Comparison of ENCODE assay signal across 16 cellular contexts in genomic region chr18:68779169-68779568, GRCh38. TPM values are rescaled to one million over a fixed set of nuclear protein-coding genes. Genes with fewer than 3 reads are reported as not detected.
DNase-seq lines count a peak whose midpoint lies in the region; ATAC-seq and TF ChIP-seq lines count a peak whose summit lies in the region.
"Had no signal": no experiment of that assay in that cellular context is flagged by ENCODE, and none has a peak within 500 bp of the region (broad histone marks: within the 10 kb centered on the region; RNA-seq: fewer than 3 reads in every experiment).

No MANE protein-coding gene starts in this region.

- intact Hi-C loops in left lung (cut with DNase I), result no loop called here

- peak; percentile 44 for ATAC-seq in left lung
- ATAC-seq: activated CD4-positive, alpha-beta T cell treated with anti-CD3 and anti-CD28 coated beads for 36 hours; naive thymus-derived CD4-positive, alpha-beta T cell had no signal

- H3K27me3 ChIP-seq in left lung, result no peaks in the 10 kb centered on the region

- H3K4me1 ChIP-seq in left lung, result no peaks in the 10 kb centered on the region

- DNase-seq in GM03348 (ENCODE audit: low spot score), result peak; percentile 44
- peak; percentile 82 for DNase-seq in NOMO-1 treated with DMSO at 0.1 percent for 48 hours (lab: John Stamatoyannopoulos, UW; ENCODE audit: unreplicated experiment)
- peak; percentile 53 for DNase-seq in dedifferentiated amniotic fluid mesenchymal stem cell (ENCODE audit: extremely low spot score)
- DNase-seq in left lung, result no peak
- no peak for DNase-seq in GM19238 (ENCODE audit: insufficient read length, low spot score)
- no peak for DNase-seq in activated CD4-positive, alpha-beta T cell treated with anti-CD3 and anti-CD28 coated beads, Interleukin-2, amount 50 U/mL, for 1 hour
- DNase-seq in GM13977 (ENCODE audit: low spot score), result no peak
- DNase-seq in effector CD8-positive, alpha-beta T cell (lab: John Stamatoyannopoulos, UW), result no peak
- DNase-seq: activated CD4-positive, alpha-beta T cell treated with anti-CD3 and anti-CD28 coated beads for 36 hours; activated naive CD8-positive, alpha-beta T cell treated with anti-CD3 and anti-CD28 coated beads, Interleukin-2, amount 10 ng/mL, durations not matched to agents 7 days and 5 days; CD8-positive, alpha-beta memory T cell; Karpas-422; naive thymus-derived CD4-positive, alpha-beta T cell; NCI-H187 treated with DMSO at 0.1 percent for 48 hours; NCI-H526; RPMI8226 had no signal

- no peaks in the 10 kb centered on the region for H3K9me3 ChIP-seq in left lung

- H3K27ac ChIP-seq in left lung, result peak overlapping the region in 1 of 2 donors; percentile 29

- TF ChIP-seq CTCF in left lung (IDR thresholded peaks at IDR 0.05) (no peak), GM13977 (IDR thresholded peaks at IDR 0.05; ENCODE audit: extremely low read depth, insufficient read depth, missing control alignments) (no peak)

- H3K36me3 ChIP-seq in left lung, result no peaks in the 10 kb centered on the region

- in situ Hi-C loops in GM13977 (cut with MboI; ENCODE audit: low pct_unique_long_range_greater_than_20kb, low sequenced_read_pairs, unreplicated experiment), result no loop called here

- H3K4me3 ChIP-seq in left lung, result no peak overlapping the region

RNA-seq across cellular contexts. Expression of gene CCDC102B, which starts 18.7 kb away (rescaled TPM):
- total RNA-seq in left lung, result 10 to 100 TPM; 60.7 to 78.3 TPM

Comparison
In these comparisons a context has a peak if more than half of its experiments do, and no peak if none do; other contexts are left out.
1. DNase-seq: peak in GM03348 (single experiment), NOMO-1 treated with DMSO at 0.1 percent for 48 hours (single experiment) and dedifferentiated amniotic fluid mesenchymal stem cell (single experiment); none in left lung (0 of 2), GM19238 (single experiment), activated CD4-positive, alpha-beta T cell treated with anti-CD3 and anti-CD28 coated beads, Interleukin-2, amount 50 U/mL, for 1 hour (single experiment), GM13977 (single experiment) and effector CD8-positive, alpha-beta T cell (single experiment).